ENCODE assay signal across 19 cellular contexts in the genomic region with DNA sequence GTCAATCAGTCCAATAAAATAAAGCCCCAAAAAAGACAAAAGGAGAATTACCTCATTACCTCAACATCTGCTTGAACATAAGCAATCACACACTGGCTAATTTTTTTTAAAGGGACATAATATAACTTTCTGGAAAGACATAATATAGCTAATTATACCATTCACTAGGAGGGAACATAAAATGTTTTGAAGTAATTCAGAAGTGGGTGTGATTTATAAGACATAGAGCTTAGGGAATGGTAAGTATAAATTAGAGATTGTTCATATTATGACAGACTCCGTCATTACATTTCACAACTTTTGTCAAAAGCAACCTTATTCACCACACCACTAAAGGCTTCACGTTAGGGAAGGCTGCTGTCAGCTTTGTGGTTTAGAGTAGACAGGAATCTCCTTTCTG.
"Had no signal": no experiment of that assay in that cellular context is flagged by ENCODE, and none has a peak within 500 bp of the region (broad histone marks: within the 10 kb centered on the region; RNA-seq: fewer than 3 reads in every experiment).

No MANE protein-coding gene starts in this region.

- H3K27ac ChIP-seq: cardiac muscle cell, foreskin keratinocyte, left lung, right atrium auricular region, transverse colon, uterus had no signal

- H3K4me3 ChIP-seq: cardiac muscle cell, left lung, right atrium auricular region, transverse colon, uterus had no signal

- ATAC-seq: activated CD8-positive, alpha-beta T cell treated with anti-CD3 and anti-CD28 coated beads for 36 hours; foreskin keratinocyte; left lung; stimulated activated naive CD8-positive, alpha-beta T cell treated with anti-CD3 and anti-CD28 coated beads, Interleukin-15, Interleukin-2, amounts not matched to agents 100 U/mL and 50 U/mL, for 24 hours had no signal

- H3K9me3 ChIP-seq: left lung, right atrium auricular region, transverse colon, uterus had no signal

- DNase-seq: activated CD4-positive, alpha-beta T cell treated with anti-CD3 and anti-CD28 coated beads, Interleukin-2, amount 10 ng/mL, durations not matched to agents 24 days and 14 days; activated CD8-positive, alpha-beta T cell treated with anti-CD3 and anti-CD28 coated beads for 36 hours; activated naive CD4-positive, alpha-beta T cell treated with anti-CD3 and anti-CD28 coated beads for 36 hours; activated T-cell treated with anti-CD3 and anti-CD28 coated beads, Interleukin-2, amount 50 U/mL, for 24 hours; endodermal cell; foreskin keratinocyte; glutamatergic neuron; kidney; left lung; nephron progenitor cell; stimulated activated CD4-positive, alpha-beta T cell treated with anti-CD3 and anti-CD28 coated beads, Interleukin-12 subunit alpha, Interleukin-12 subunit beta, amount 100 ng/mL, for 4 hours; stimulated activated CD4-positive, alpha-beta T cell treated with anti-CD3 and anti-CD28 coated beads, Interleukin-1b, Interleukin-23, amount 100 ng/mL, for 48 hours; stimulated activated naive CD8-positive, alpha-beta T cell treated with anti-CD3 and anti-CD28 coated beads, Interleukin-15, Interleukin-2, amounts not matched to agents 100 U/mL and 50 U/mL, for 24 hours; T-helper 1 cell; T-helper 9 cell; transverse colon; uterus had no signal

- H3K4me1 ChIP-seq: foreskin keratinocyte, uterus had no signal

- H3K36me3 ChIP-seq: cardiac muscle cell, left lung, right atrium auricular region, transverse colon, uterus had no signal
